Comparison of ENCODE assay signal across 15 cellular contexts in genomic region chr12:91871751-91872150, GRCh38.
DNase-seq lines count a peak whose midpoint lies in the region; ATAC-seq and TF ChIP-seq lines count a peak whose summit lies in the region.
"Had no signal": no experiment of that assay in that cellular context is flagged by ENCODE, and none has a peak within 500 bp of the region (broad histone marks: within the 10 kb centered on the region; RNA-seq: fewer than 3 reads in every experiment).

No MANE protein-coding gene starts in this region.

- peak in 1 of 4 donors; percentile 22 for TF ChIP-seq POLR2A in upper lobe of left lung (IDR thresholded peaks at IDR 0.05)

- H3K4me1 ChIP-seq in left ventricle myocardium inferior (no peaks in the 10 kb centered on the region), left lung (peaks cover 0 to 25% of the 10 kb centered on the region in 2 donors), upper lobe of left lung (peaks cover 7 to 23% (median 14%) of the 10 kb centered on the region in 4 donors), PC-9 (replicated peaks; ENCODE audit: insufficient read depth) (no peaks in the 10 kb centered on the region)
- H3K4me1 ChIP-seq: ascending aorta, pancreas, vagina had no signal

- H3K27ac ChIP-seq in left ventricle myocardium inferior (replicated peaks), result no peak overlapping the region
- H3K27ac ChIP-seq in left lung, result peak overlapping the region; percentile 49 to 67
- peak overlapping the region in 2 of 4 donors; percentile 68 to 71 for H3K27ac ChIP-seq in upper lobe of left lung
- H3K27ac ChIP-seq in PC-9, result no peak overlapping the region
- H3K27ac ChIP-seq: ascending aorta, pancreas, vagina had no signal

- TF ChIP-seq CTCF in left ventricle myocardium inferior (IDR thresholded peaks at IDR 0.05; ENCODE audit: borderline replicate concordance), result no peak
- no peak for TF ChIP-seq CTCF in left lung (IDR thresholded peaks at IDR 0.05)
- no peak for TF ChIP-seq CTCF in upper lobe of left lung (IDR thresholded peaks at IDR 0.05)
- TF ChIP-seq CTCF in PC-9 (conservative IDR thresholded peaks at IDR 0.05), result no peak

- no peak overlapping the region for H3K4me2 ChIP-seq in PC-9

- POLR2A ChIA-PET in PC-9 (lab: Charles Lee; ENCODE audit: unreplicated experiment), result no interaction called here

- no peaks in the 10 kb centered on the region for H3F3A ChIP-seq in PC-9 (ENCODE audit: insufficient read depth, low read depth)

- DNase-seq in Right ventricle myocardium superior (no peak), left ventricle myocardium inferior (no peak), SKM-1 (lab: John Stamatoyannopoulos, UW; ENCODE audit: unreplicated experiment) (peak; percentile 38), left lung (no peak), upper lobe of left lung (peak in 1 of 2 donors; percentile 34), NAMALWA (ENCODE audit: low spot score) (no peak), PC-9 (no peak)
- DNase-seq: DND-41, dorsolateral prefrontal cortex, NCI-H1105 treated with DMSO at 0.1 percent for 48 hours, NCI-H526 treated with DMSO at 0.1 percent for 48 hours, pancreas had no signal

- no peaks in the 10 kb centered on the region for H4K20me1 ChIP-seq in PC-9 (ENCODE audit: insufficient read depth)

- TF ChIP-seq EP300 in upper lobe of left lung (IDR thresholded peaks at IDR 0.05), result no peak

- CTCF ChIA-PET in PC-9 (lab: Charles Lee), result no interaction called here

- H3K4me3 ChIP-seq in left ventricle myocardium inferior (no peak overlapping the region), left lung (no peak overlapping the region), upper lobe of left lung (no peak overlapping the region), PC-9 (no peak overlapping the region)
- H3K4me3 ChIP-seq: ascending aorta, dorsolateral prefrontal cortex, pancreas, vagina had no signal

- peak; percentile 25 for ATAC-seq in Right ventricle myocardium superior (ENCODE audit: poor library complexity)
- peak; percentile 60 for ATAC-seq in left lung
- ATAC-seq in upper lobe of left lung (ENCODE audit: low FRiP score in 2 of 2), result peak; percentile 63 to 83
- ATAC-seq in GM21717 (IDR thresholded peaks at IDR 0.05; ENCODE audit: unreplicated experiment), result no peak

- H3K27me3 ChIP-seq in left ventricle myocardium inferior (ENCODE audit: low read depth), result no peaks in the 10 kb centered on the region
- no peaks in the 10 kb centered on the region for H3K27me3 ChIP-seq in left lung
- no peaks in the 10 kb centered on the region for H3K27me3 ChIP-seq in upper lobe of left lung
- no peaks in the 10 kb centered on the region for H3K27me3 ChIP-seq in PC-9 (ENCODE audit: insufficient read depth, low read depth)
- H3K27me3 ChIP-seq: ascending aorta, dorsolateral prefrontal cortex, pancreas, vagina had no signal

- H2AFZ ChIP-seq in PC-9, result no peak overlapping the region

- 52 to 57% methylated on average over 1 of the region's 1 CpG for whole genome bisulfite sequencing in upper lobe of left lung, 2 donors

- BruUV-seq in PC-9 (replicated peaks; lab: Mats Ljungman, UMichigan), result no TSS peak

- no peaks in the 10 kb centered on the region for H3K36me3 ChIP-seq in left ventricle myocardium inferior
- no peaks in the 10 kb centered on the region for H3K36me3 ChIP-seq in left lung
- no peaks in the 10 kb centered on the region for H3K36me3 ChIP-seq in upper lobe of left lung
- H3K36me3 ChIP-seq in PC-9 (ENCODE audit: low read depth), result no peaks in the 10 kb centered on the region
- H3K36me3 ChIP-seq: ascending aorta, pancreas, vagina had no signal

- intact Hi-C loops in Right ventricle myocardium superior (cut with DNase I) (no loop called here), left ventricle myocardium inferior (cut with micrococcal nuclease) (no loop called here), left lung (cut with DNase I) (no loop called here), PC-9 (cut with micrococcal nuclease; ENCODE audit: unreplicated experiment) (no loop called here)

- H3K79me2 ChIP-seq in PC-9 (ENCODE audit: low read depth), result no peaks in the 10 kb centered on the region

- H3K9me2 ChIP-seq in PC-9 (ENCODE audit: insufficient read depth), result no peaks in the 10 kb centered on the region; the same call in 1 of the 2 replicates

- peaks cover 5% of the 10 kb centered on the region for H3K9me3 ChIP-seq in left ventricle myocardium inferior (replicated peaks)
- H3K9me3 ChIP-seq in left lung, result no peaks in the 10 kb centered on the region
- H3K9me3 ChIP-seq in upper lobe of left lung, result no peaks in the 10 kb centered on the region
- H3K9me3 ChIP-seq in PC-9 (ENCODE audit: insufficient read depth, low read depth), result no peaks in the 10 kb centered on the region
- H3K9me3 ChIP-seq: ascending aorta, pancreas, vagina had no signal

Comparison
In these comparisons a context has a peak if more than half of its experiments do, and no peak if none do; other contexts are left out.
1. H3K27ac ChIP-seq: peak in left lung (2 of 2); none in left ventricle myocardium inferior (single experiment) and PC-9 (single experiment).